ENCODE assay signal across 1 cellular context in the genomic region with DNA sequence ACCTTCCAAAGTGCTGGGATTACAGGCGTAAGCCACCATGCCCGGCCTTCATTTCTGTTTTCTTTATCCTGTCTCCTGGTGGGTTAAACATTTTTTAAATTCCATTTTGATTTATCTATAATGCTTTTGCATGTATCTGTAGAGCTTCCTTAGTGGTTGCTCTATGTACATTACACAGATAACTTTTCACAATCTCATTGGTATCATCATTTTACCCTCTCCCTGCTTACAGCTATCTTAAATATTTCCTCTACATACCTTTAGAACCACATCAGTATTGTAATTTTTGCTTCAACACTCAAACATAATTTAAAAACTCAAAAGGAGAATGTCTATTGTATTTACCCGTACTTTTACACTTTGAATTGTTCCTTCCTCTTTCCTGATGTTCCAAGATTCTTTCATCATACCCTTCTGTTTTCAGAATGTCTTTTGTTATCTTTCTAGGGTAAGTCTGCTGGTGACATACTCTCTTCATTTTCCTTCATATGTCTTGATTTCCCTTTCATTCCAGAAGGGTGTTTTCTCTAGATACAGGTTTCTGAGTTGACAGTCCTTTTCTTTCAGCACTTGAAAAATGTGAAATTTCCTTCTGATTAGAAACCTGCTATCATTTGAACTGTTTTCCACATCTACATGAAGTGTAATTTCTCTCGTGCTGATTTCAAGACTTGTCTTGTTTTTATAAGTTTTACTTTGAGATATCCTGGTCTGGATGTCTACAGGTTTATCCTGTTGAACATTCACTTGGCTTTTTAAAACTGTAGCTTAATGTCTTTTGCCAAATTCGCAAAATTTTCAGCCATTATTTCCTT.
TF ChIP-seq lines count a peak whose summit lies in the region.

No MANE protein-coding gene starts in this region.

TF ChIP-seq in SK-N-SH, 30 proteins besides CTCF, POLR2A, EP300 and RAD21 (continued from another document):
- TF ChIP-seq, protein P1, sequence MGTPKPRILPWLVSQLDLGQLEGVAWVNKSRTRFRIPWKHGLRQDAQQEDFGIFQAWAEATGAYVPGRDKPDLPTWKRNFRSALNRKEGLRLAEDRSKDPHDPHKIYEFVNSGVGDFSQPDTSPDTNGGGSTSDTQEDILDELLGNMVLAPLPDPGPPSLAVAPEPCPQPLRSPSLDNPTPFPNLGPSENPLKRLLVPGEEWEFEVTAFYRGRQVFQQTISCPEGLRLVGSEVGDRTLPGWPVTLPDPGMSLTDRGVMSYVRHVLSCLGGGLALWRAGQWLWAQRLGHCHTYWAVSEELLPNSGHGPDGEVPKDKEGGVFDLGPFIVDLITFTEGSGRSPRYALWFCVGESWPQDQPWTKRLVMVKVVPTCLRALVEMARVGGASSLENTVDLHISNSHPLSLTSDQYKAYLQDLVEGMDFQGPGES (IDR thresholded peaks at IDR 0.05; ENCODE audit: low read depth, low read length) = no peak
